ENCODE assay signal across 25 cellular contexts in the genomic region with DNA sequence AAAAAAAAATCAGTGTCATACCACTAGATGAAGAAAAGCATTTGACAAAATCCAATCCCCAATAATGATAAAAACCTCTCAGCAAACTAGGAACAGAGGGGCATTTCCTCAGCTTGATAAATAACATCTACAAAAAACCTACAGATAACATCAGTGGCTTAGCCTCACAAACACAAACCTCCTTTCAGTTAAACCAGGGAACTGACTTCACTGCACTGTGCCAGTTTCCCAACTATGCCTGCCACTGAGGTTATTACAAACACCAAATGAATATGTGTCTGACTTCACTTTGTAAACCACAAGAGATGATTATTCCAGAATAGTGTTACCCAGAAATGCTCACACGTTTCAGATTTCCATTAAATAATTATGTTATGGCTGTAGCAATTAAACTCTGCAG. TPM values are rescaled to one million over a fixed set of nuclear protein-coding genes. Genes with fewer than 3 reads are reported as not detected.
"Had no signal": no experiment of that assay in that cellular context is flagged by ENCODE, and none has a peak within 500 bp of the region (broad histone marks: within the 10 kb centered on the region; RNA-seq: fewer than 3 reads in every experiment).

No MANE protein-coding gene starts in this region.

- H3K4me2 ChIP-seq: hepatocyte had no signal

- H2AFZ ChIP-seq: hepatocyte had no signal

- H3K27ac Mint-ChIP-seq: mesothelial cell of epicardium; naive thymus-derived CD8-positive, alpha-beta T cell had no signal

- H3K27ac ChIP-seq: coronary artery, dorsolateral prefrontal cortex, esophagus muscularis mucosa, foreskin keratinocyte, gastroesophageal sphincter, heart left ventricle, hepatocyte, left lung, lower lobe of right lung had no signal

- FAIRE-seq: endothelial cell of umbilical vein, frontal cortex had no signal

- H3K27me3 Mint-ChIP-seq: naive B cell; naive thymus-derived CD8-positive, alpha-beta T cell had no signal

- H3K4me3 ChIP-seq: coronary artery, dorsolateral prefrontal cortex, esophagus muscularis mucosa, gastroesophageal sphincter, heart left ventricle, hepatocyte, left lung, lower lobe of right lung, mucosa of descending colon had no signal

- H3K79me2 ChIP-seq: hepatocyte had no signal

- H3K4me1 ChIP-seq: esophagus muscularis mucosa, foreskin keratinocyte, gastroesophageal sphincter, heart left ventricle, left lung, lower lobe of right lung had no signal

- H3K36me3 ChIP-seq: esophagus muscularis mucosa, gastroesophageal sphincter, heart left ventricle, left lung, lower lobe of right lung had no signal

- H3K27me3 ChIP-seq: esophagus muscularis mucosa, foreskin keratinocyte, gastroesophageal sphincter, heart left ventricle, hepatocyte, left lung had no signal

- H3K4me3 Mint-ChIP-seq: immature natural killer cell; mesothelial cell of epicardium; naive B cell; naive thymus-derived CD8-positive, alpha-beta T cell had no signal

- DNase-seq: dermis blood vessel endothelial cell; dorsolateral prefrontal cortex; effector CD4-positive, alpha-beta T cell; effector memory CD4-positive, alpha-beta T cell; foreskin keratinocyte; heart left ventricle; hypothalamus; immature natural killer cell; islet precursor cell; left cardiac atrium; left lung; left ventricle myocardium superior; lower lobe of right lung; mesenchymal stem cell; mucosa of descending colon; naive B cell; naive thymus-derived CD8-positive, alpha-beta T cell had no signal

- H3K4me1 Mint-ChIP-seq: mesothelial cell of epicardium; naive thymus-derived CD8-positive, alpha-beta T cell had no signal

RNA-seq across cellular contexts. Expression of a gene that starts 15.3 kb away (rescaled TPM):
- total RNA-seq: myocyte had no signal
